Comparison of ENCODE assay signal across 16 cellular contexts in genomic region chr5:172504736-172505402, GRCh38. TPM values are rescaled to one million over a fixed set of nuclear protein-coding genes. Genes with fewer than 3 reads are reported as not detected.
DNase-seq lines count a peak whose midpoint lies in the region; ATAC-seq and TF ChIP-seq lines count a peak whose summit lies in the region.
"Had no signal": no experiment of that assay in that cellular context is flagged by ENCODE, and none has a peak within 500 bp of the region (broad histone marks: within the 10 kb centered on the region; RNA-seq: fewer than 3 reads in every experiment).

No MANE protein-coding gene starts in this region.

- H3K36me3 Mint-ChIP-seq in type B pancreatic cell = no peaks in the 10 kb centered on the region

- H2BK12ac ChIP-seq in neuronal stem cell (ENCODE audit: low read length) = no peak overlapping the region

- no peak overlapping the region for H2BK120ac ChIP-seq in neuronal stem cell (ENCODE audit: low read depth, low read length)

- H3K27me3 ChIP-seq in breast epithelium = no peaks in the 10 kb centered on the region
- H3K27me3 ChIP-seq in neuronal stem cell (ENCODE audit: control insufficient read depth in 3 of 3, insufficient read depth in 3 of 3, low read depth in 1 of 3, low read length in 3 of 3) = peaks cover 0 to 3% (median 0%) of the 10 kb centered on the region in 3 experiments
- H3K27me3 ChIP-seq: ascending aorta had no signal

- intact Hi-C loops in breast epithelium (cut with DNase I; ENCODE audit: low total_unique reads) (no loop called here), left ventricle myocardium superior (cut with micrococcal nuclease) (no loop called here)

- H2BK5ac ChIP-seq in neuronal stem cell (ENCODE audit: low read length) = no peak overlapping the region

- H2BK15ac ChIP-seq in neuronal stem cell (ENCODE audit: low read length) = no peak overlapping the region

- no peak overlapping the region for H3K9ac ChIP-seq in neuronal stem cell (ENCODE audit: low read depth, low read length, poor library complexity)

- H3K4me1 Mint-ChIP-seq in type B pancreatic cell (ENCODE audit: unreplicated experiment) = peaks cover 11% of the 10 kb centered on the region

- no peak for TF ChIP-seq POLR2A in breast epithelium (IDR thresholded peaks at IDR 0.05)

- H3K9me3 Mint-ChIP-seq in type B pancreatic cell = no peaks in the 10 kb centered on the region
- H3K9me3 Mint-ChIP-seq: activated T-helper 2 cell treated with anti-CD3 and anti-CD28 coated beads, Interferon-gamma antibody, Interleukin-2, Interleukin-4, amounts not matched to agents 10 μg/mL and 5 μg/mL and 100 μg/mL, durations not matched to agents 14 hours and 24 hours and 36 hours; CD4-positive, alpha-beta T cell had no signal

- no peak overlapping the region for H3K27ac Mint-ChIP-seq in type B pancreatic cell
- H3K27ac Mint-ChIP-seq: activated T-helper 2 cell treated with anti-CD3 and anti-CD28 coated beads, Interferon-gamma antibody, Interleukin-2, Interleukin-4, amounts not matched to agents 10 μg/mL and 5 μg/mL and 100 μg/mL, durations not matched to agents 14 hours and 24 hours and 36 hours; CD4-positive, alpha-beta T cell had no signal

- H3K79me1 ChIP-seq in neuronal stem cell (ENCODE audit: low read depth, low read length) = no peaks in the 10 kb centered on the region

- H3K4me1 ChIP-seq in breast epithelium (no peaks in the 10 kb centered on the region), neuronal stem cell (ENCODE audit: control insufficient read depth in 2 of 2, insufficient read depth in 1 of 2, low read depth in 1 of 2, low read length in 2 of 2) (peaks cover 8 to 13% of the 10 kb centered on the region in 2 donors)
- H3K4me1 ChIP-seq: ascending aorta had no signal

- no peak overlapping the region for H3K18ac ChIP-seq in neuronal stem cell (ENCODE audit: low read length)

- H3K36me3 ChIP-seq in breast epithelium = no peaks in the 10 kb centered on the region
- no peaks in the 10 kb centered on the region for H3K36me3 ChIP-seq in neuronal stem cell (replicated peaks in 1 of 2; ENCODE audit: control insufficient read depth in 2 of 2, insufficient read depth in 2 of 2, low read length in 2 of 2)
- H3K36me3 ChIP-seq: ascending aorta had no signal

- no peak overlapping the region for H3K14ac ChIP-seq in neuronal stem cell (ENCODE audit: low read length)

- peak overlapping the region; percentile 77 for H2AFZ ChIP-seq in neuronal stem cell (ENCODE audit: low read length)

- no peak overlapping the region for H4K8ac ChIP-seq in neuronal stem cell (ENCODE audit: low read depth, low read length)

- DNase-seq in breast epithelium (ENCODE audit: low spot score in 2 of 2) (no peak), left ventricle myocardium superior (peak; percentile 69), neuronal stem cell (ENCODE audit: low spot score) (no peak), type B pancreatic cell (ENCODE audit: extremely low spot score, unreplicated experiment) (peak; percentile 37), epidermal melanocyte (ENCODE audit: insufficient read length, low spot score) (no peak)
- DNase-seq: CD4-positive, alpha-beta T cell; NCI-H2029; NCI-H82; nucleus accumbens; SHP77 treated with DMSO at 0.1 percent for 48 hours; stimulated activated CD4-positive, alpha-beta T cell treated with anti-CD3 and anti-CD28 coated beads, Interleukin-2, amount 100 ng/mL, for 48 hours; T1000 had no signal

- H3K23ac ChIP-seq in neuronal stem cell (ENCODE audit: low read depth, low read length, poor library complexity) = no peak overlapping the region

- peak; percentile 79 for ATAC-seq in left ventricle myocardium superior
- no peak for ATAC-seq in HG03108 (IDR thresholded peaks at IDR 0.05; ENCODE audit: unreplicated experiment)
- no peak for ATAC-seq in GM18511 (IDR thresholded peaks at IDR 0.05; ENCODE audit: unreplicated experiment)

- no peak overlapping the region for H3K4ac ChIP-seq in neuronal stem cell (ENCODE audit: low read length)

- TF ChIP-seq CTCF in breast epithelium (IDR thresholded peaks at IDR 0.05) = no peak
- no peak for TF ChIP-seq CTCF in type B pancreatic cell (conservative IDR thresholded peaks at IDR 0.05)

- WGBS in neuronal stem cell (ENCODE audit: extremely low coverage in 2 of 2, insufficient read length in 2 of 2, insufficient replicate concordance in 1 of 2), 2 donors = no CpG with 5 or more reads among the region's 3 CpGs

- H3K27ac ChIP-seq in breast epithelium (peak overlapping the region; percentile 10 to 70), neuronal stem cell (replicated peaks; ENCODE audit: low read length) (no peak overlapping the region)
- H3K27ac ChIP-seq: ascending aorta had no signal

- H3K4me3 Mint-ChIP-seq in type B pancreatic cell = no peak overlapping the region
- H3K4me3 Mint-ChIP-seq: CD4-positive, alpha-beta T cell had no signal

- H3K9me3 ChIP-seq in breast epithelium = no peaks in the 10 kb centered on the region
- no peaks in the 10 kb centered on the region for H3K9me3 ChIP-seq in neuronal stem cell (replicated peaks in 1 of 2; ENCODE audit: control insufficient read depth in 2 of 2, insufficient read depth in 1 of 2, low read depth in 1 of 2, low read length in 2 of 2)
- H3K9me3 ChIP-seq: ascending aorta had no signal

- no peak overlapping the region for H2AK5ac ChIP-seq in neuronal stem cell (ENCODE audit: low read depth, low read length)

- peaks cover 19% of the 10 kb centered on the region for H3K27me3 Mint-ChIP-seq in type B pancreatic cell

- no peak overlapping the region for H4K91ac ChIP-seq in neuronal stem cell (ENCODE audit: low read depth, low read length, poor library complexity)

- H3K4me3 ChIP-seq in breast epithelium = no peak overlapping the region
- no peak overlapping the region for H3K4me3 ChIP-seq in neuronal stem cell (ENCODE audit: low read length in 2 of 2)
- H3K4me3 ChIP-seq: ascending aorta had no signal

- H3K4me2 ChIP-seq in neuronal stem cell (ENCODE audit: insufficient read depth, low read length, poor library complexity, severe bottlenecking) = no peak overlapping the region

RNA-seq across cellular contexts. Expression of gene SH3PXD2B, which starts 50.5 kb away (rescaled TPM):
- total RNA-seq in breast epithelium = 100 to 1,000 TPM in 1 of 3 donors, 10 to 100 TPM in 2; 35.3 to 118 (median 43.9) TPM
- 5.0 TPM for total RNA-seq in left ventricle myocardium superior
- 24.7 TPM for polyA plus RNA-seq in neuronal stem cell (2013, experiment 1 of 2)
- 25.6 TPM for polyA plus RNA-seq in neuronal stem cell (2013, experiment 2 of 2)
- total RNA-seq in type B pancreatic cell (ENCODE audit: low replicate concordance) = 38.4 and 52.3 TPM in 2 replicates

Comparison
In these comparisons a context has a peak if more than half of its experiments do, and no peak if none do; other contexts are left out.
1. DNase-seq: peak in left ventricle myocardium superior (single experiment) and type B pancreatic cell (single experiment); none in breast epithelium (0 of 2), neuronal stem cell (single experiment) and epidermal melanocyte (single experiment).